In the genomic region with DNA sequence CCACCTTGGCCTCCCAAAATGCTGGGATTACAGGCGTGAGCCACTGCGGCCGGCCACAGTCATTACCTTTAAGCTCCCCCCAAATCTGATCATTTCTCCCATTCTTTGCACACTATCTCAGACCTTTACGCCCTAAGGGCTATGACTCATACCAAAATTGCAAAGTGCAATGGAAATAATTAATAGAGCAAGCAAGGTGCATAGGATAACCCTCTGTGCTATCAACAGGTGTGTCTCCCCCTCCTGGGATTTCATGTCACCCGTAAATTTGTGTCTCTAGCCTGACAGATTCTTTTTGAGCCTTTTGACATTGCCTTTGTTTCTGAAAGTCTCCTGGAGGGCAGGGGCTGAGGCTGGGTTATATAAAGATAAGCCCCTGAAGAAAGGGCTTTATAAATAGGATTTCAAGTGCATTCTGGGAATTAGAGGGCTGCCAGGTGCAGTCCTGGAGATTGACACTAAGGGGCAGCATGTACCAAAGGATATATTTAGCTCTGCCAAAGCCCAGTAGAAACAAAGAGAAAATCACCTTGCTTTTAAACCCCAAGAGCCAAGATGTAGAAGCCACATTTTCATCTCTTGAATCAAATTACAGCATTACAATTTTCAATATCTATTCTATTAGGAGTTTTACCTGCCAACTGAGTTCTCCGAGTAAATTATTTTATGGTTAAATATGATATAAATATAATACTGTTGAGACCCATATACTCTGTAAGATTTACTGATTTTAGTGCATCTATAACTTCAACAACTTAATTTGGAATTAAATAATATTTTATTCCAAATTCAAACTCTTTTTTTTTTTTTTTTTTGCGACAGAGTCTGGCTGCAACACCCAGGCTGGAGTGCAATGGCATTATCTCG, we compare ENCODE assay signal across 8 cellular contexts. TPM values are rescaled to one million over a fixed set of nuclear protein-coding genes. Genes with fewer than 3 reads are reported as not detected.
DNase-seq lines count a peak whose midpoint lies in the region; ATAC-seq and TF ChIP-seq lines count a peak whose summit lies in the region.

No MANE protein-coding gene starts in this region.

- H3K27me3 ChIP-seq in DND-41 (ENCODE audit: insufficient read depth, low read length, poor library complexity) = no peaks in the 10 kb centered on the region

- H3K4me2 ChIP-seq in DND-41 (ENCODE audit: insufficient read depth, low read length) = no peak overlapping the region

- no peaks in the 10 kb centered on the region for H4K20me1 ChIP-seq in DND-41 (ENCODE audit: insufficient read depth, low read length)

- ATAC-seq in DND-41 (ENCODE audit: insufficient read depth, low read depth) (peak; percentile 82), HG03159 (IDR thresholded peaks at IDR 0.05; ENCODE audit: unreplicated experiment) (peak; percentile 74)

- no peaks in the 10 kb centered on the region for H3K4me1 ChIP-seq in DND-41 (ENCODE audit: insufficient read depth, low read length)

- no peak overlapping the region for H2AFZ ChIP-seq in DND-41 (ENCODE audit: low read depth, low read length)

- no peak overlapping the region for H3K9ac ChIP-seq in DND-41 (ENCODE audit: low read depth, low read length)

- peak; percentile 84 for TF ChIP-seq CTCF in DND-41 (IDR thresholded peaks at IDR 0.05; ENCODE audit: borderline replicate concordance, extremely low read depth, low read length, poor library complexity, severe bottlenecking)

- intact Hi-C loops in posterior vena cava (cut with DNase I) = loop anchor here in 1 of 2 donors (2.0 kb wide), 1 partner anchor 147 kb away; no protein-coding TSS in a partner anchor

- H3K4me3 ChIP-seq in DND-41 (ENCODE audit: low read depth in 1 of 2, low read length in 2 of 2) = no peak overlapping the region

- DNase-seq in DND-41 = peak; percentile 71
- peak; percentile 1 for DNase-seq in NCI-H526 treated with DMSO at 0.1 percent for 48 hours (lab: John Stamatoyannopoulos, UW)
- DNase-seq in activated CD4-positive, alpha-beta T cell treated with anti-CD3 and anti-CD28 coated beads for 48 hours = peak; percentile 74
- peak; percentile 44 to 74 for DNase-seq in dermis microvascular lymphatic vessel endothelial cell (ENCODE audit: low read depth in 2 of 2)
- DNase-seq in lung microvascular endothelial cell (ENCODE audit: low read depth in 2 of 2) = peak; percentile 75 to 78
- peak; percentile 17 to 27 for DNase-seq in stimulated activated CD8-positive, alpha-beta memory T cell treated with anti-CD3 and anti-CD28 coated beads, Interleukin-15, amount 100 ng/mL, for 48 hours (ENCODE audit: low read depth in 2 of 2)
- no peak for DNase-seq in posterior vena cava (ENCODE audit: low spot score)

- H3K79me2 ChIP-seq in DND-41 (ENCODE audit: insufficient read depth, low read length) = no peaks in the 10 kb centered on the region

- no peaks in the 10 kb centered on the region for H3K9me3 ChIP-seq in DND-41 (ENCODE audit: insufficient read depth, low read length, severe bottlenecking)

- H3K36me3 ChIP-seq in DND-41 (ENCODE audit: insufficient read depth, low read length) = no peaks in the 10 kb centered on the region

- H3K27ac ChIP-seq in DND-41 (ENCODE audit: low read length) = no peak overlapping the region

RNA-seq across cellular contexts. Expression of a gene that starts 18.2 kb away (rescaled TPM):
- not detected in 2 replicates for total RNA-seq in dermis microvascular lymphatic vessel endothelial cell
- total RNA-seq in lung microvascular endothelial cell = not detected in 2 replicates
- total RNA-seq in posterior vena cava = under 1 TPM; 0.79 to 0.81 TPM

RNA-seq across cellular contexts. Expression of a gene that starts 49.2 kb away (rescaled TPM):
- 61.2 and 98.1 TPM in 2 replicates for total RNA-seq in dermis microvascular lymphatic vessel endothelial cell
- 33.9 and 50.6 TPM in 2 replicates for total RNA-seq in lung microvascular endothelial cell
- 1 to 10 TPM; 1.1 to 1.4 TPM for total RNA-seq in posterior vena cava

Comparison
In these comparisons a context has a peak if more than half of its experiments do, and no peak if none do; other contexts are left out.
1. RNA of a gene that starts 49.2 kb away (total RNA-seq): 61.2 to 98.1 TPM in dermis microvascular lymphatic vessel endothelial cell and 33.9 to 50.6 TPM in lung microvascular endothelial cell; 1.1 to 1.4 TPM in posterior vena cava; every median in the first group is over 10 times any median in the second.